8 cellular contexts compared by ENCODE assay signal in genomic region chr3:50617096-50617791, GRCh38. TPM values are rescaled to one million over a fixed set of nuclear protein-coding genes. Genes with fewer than 3 reads are reported as not detected.
DNase-seq lines count a peak whose midpoint lies in the region; ATAC-seq and TF ChIP-seq lines count a peak whose summit lies in the region.

Gene MAPKAPK3, plus strand, starts transcription at chr3:50617151. Its CDS starts 415 bp downstream, at chr3:50617566.

- peaks cover 49 to 82% (median 66%) of the 10 kb centered on the region in 4 donors for H3K4me1 Mint-ChIP-seq in CD4-positive, alpha-beta memory T cell
- peaks cover 25% of the 10 kb centered on the region for H3K4me1 Mint-ChIP-seq in endothelial cell (ENCODE audit: unreplicated experiment)
- H3K4me1 Mint-ChIP-seq in naive thymus-derived CD4-positive, alpha-beta T cell, result peaks cover 50 to 78% (median 71%) of the 10 kb centered on the region in 7 donors

- TF ChIP-seq CTCF in endothelial cell (IDR thresholded peaks at IDR 0.05; ENCODE audit: unreplicated experiment), result no peak
- no peak for TF ChIP-seq CTCF in GM20000 (IDR thresholded peaks at IDR 0.05; ENCODE audit: extremely low read depth, missing control alignments)

- no peaks in the 10 kb centered on the region for H3K9me3 ChIP-seq in CD4-positive, alpha-beta memory T cell (ENCODE audit: control insufficient read depth in 1 of 2, low read length in 2 of 2)
- H3K9me3 ChIP-seq in naive thymus-derived CD4-positive, alpha-beta T cell (ENCODE audit: control insufficient read depth in 2 of 3, low read length in 3 of 3), result no peaks in the 10 kb centered on the region

- H3K36me3 Mint-ChIP-seq in CD4-positive, alpha-beta memory T cell, result peaks cover 0 to 26% of the 10 kb centered on the region in 2 donors
- peaks cover 4% of the 10 kb centered on the region for H3K36me3 Mint-ChIP-seq in endothelial cell (ENCODE audit: low read depth, unreplicated experiment)
- H3K36me3 Mint-ChIP-seq in naive thymus-derived CD4-positive, alpha-beta T cell, result peaks cover 0 to 59% (median 0%) of the 10 kb centered on the region in 5 donors

- POLR2A ChIA-PET in CD4-positive, alpha-beta memory T cell (lab: Charles Lee; ENCODE audit: partially characterized antibody), result interaction anchor here (0.8 to 26.0 kb wide), 19 partner anchors 9 to 1065 kb away, joined by 3 to 1072 read pairs (median 10); partner anchors contain the start of genes C3orf18, DOCK3, HEMK1 and MANF
- POLR2A ChIA-PET in naive thymus-derived CD4-positive, alpha-beta T cell (lab: Charles Lee), result interaction anchor here (0.6 to 25.1 kb wide), 15 partner anchors 16 to 1675 kb away, joined by 3 to 730 read pairs (median 5); partner anchors contain the start of genes C3orf18, DOCK3, HEMK1 and MANF

- ATAC-seq in GM19324 (IDR thresholded peaks at IDR 0.05; ENCODE audit: low FRiP score, unreplicated experiment), result peak; percentile 22
- ATAC-seq in HG03521 (IDR thresholded peaks at IDR 0.05; ENCODE audit: unreplicated experiment), result peak; percentile 16
- no peak for ATAC-seq in naive thymus-derived CD4-positive, alpha-beta T cell

- DNase-seq in CD4-positive, alpha-beta memory T cell, result no peak
- DNase-seq in T-helper 9 cell, result peak; percentile 29
- no peak for DNase-seq in endothelial cell (ENCODE audit: low spot score)
- peak in 3 of 9 donors; percentile 33 to 46 (median 33) for DNase-seq in naive thymus-derived CD4-positive, alpha-beta T cell
- no peak for DNase-seq in NCI-H2029 (lab: John Stamatoyannopoulos, UW)
- no peak for DNase-seq in GM20000 (ENCODE audit: low spot score)

- peak within 1 kb of the TSS; percentile 89 for H3K27ac ChIP-seq in CD4-positive, alpha-beta memory T cell (ENCODE audit: low read depth, low read length)
- H3K27ac ChIP-seq in naive thymus-derived CD4-positive, alpha-beta T cell (ENCODE audit: low read depth, low read length), result peak within 1 kb of the TSS; percentile 88

- H3K4me1 ChIP-seq in CD4-positive, alpha-beta memory T cell (ENCODE audit: insufficient read depth, low read length), result peaks cover 84% of the 10 kb centered on the region
- peaks cover 62 to 66% of the 10 kb centered on the region in 2 donors for H3K4me1 ChIP-seq in naive thymus-derived CD4-positive, alpha-beta T cell (ENCODE audit: control insufficient read depth in 2 of 2, insufficient read depth in 2 of 2, low read length in 2 of 2)

- intact Hi-C loops in CD4-positive, alpha-beta memory T cell (cut with micrococcal nuclease), result loop anchor here (1.0 to 2.0 kb wide), 6 partner anchors 354 to 1054 kb away; partner anchors contain the start of genes DCAF1 and TEX264
- intact Hi-C loops in naive thymus-derived CD4-positive, alpha-beta T cell (cut with micrococcal nuclease), result loop anchor here (1.0 to 10.0 kb wide), 12 partner anchors 16 to 1538 kb away; partner anchors contain the start of genes CYB561D2 (in 1 of the 2), DUSP7 (in 1 of the 2), NPRL2 (in 1 of the 2) and PARP3 (in 1 of the 2)

- H3K27me3 Mint-ChIP-seq in CD4-positive, alpha-beta memory T cell, result no peaks in the 10 kb centered on the region
- peaks cover 12% of the 10 kb centered on the region for H3K27me3 Mint-ChIP-seq in endothelial cell (ENCODE audit: unreplicated experiment)
- no peaks in the 10 kb centered on the region for H3K27me3 Mint-ChIP-seq in naive thymus-derived CD4-positive, alpha-beta T cell

- CTCF ChIA-PET in CD4-positive, alpha-beta memory T cell (lab: Charles Lee; ENCODE audit: partially characterized antibody), result interaction anchor here (1.0 to 24.7 kb wide), 24 partner anchors 7 to 1064 kb away, joined by 3 to 996 read pairs (median 8); partner anchors contain the start of genes C3orf18, DOCK3, HEMK1 and RBM15B
- CTCF ChIA-PET in naive thymus-derived CD4-positive, alpha-beta T cell (lab: Charles Lee), result interaction anchor here (0.6 to 13.9 kb wide), 13 partner anchors 9 to 885 kb away, joined by 3 to 578 read pairs (median 7); partner anchors contain the start of genes C3orf18, HEMK1 and MANF

- no peaks in the 10 kb centered on the region for H3K27me3 ChIP-seq in CD4-positive, alpha-beta memory T cell (ENCODE audit: insufficient read depth, low read length)
- no peaks in the 10 kb centered on the region for H3K27me3 ChIP-seq in naive thymus-derived CD4-positive, alpha-beta T cell (ENCODE audit: control insufficient read depth in 2 of 2, insufficient read depth in 2 of 2, low read length in 2 of 2)

- H3K27ac Mint-ChIP-seq in CD4-positive, alpha-beta memory T cell, result peak within 1 kb of the TSS; percentile 90 to 99 (median 94)
- H3K27ac Mint-ChIP-seq in endothelial cell (ENCODE audit: unreplicated experiment), result no peak within 1 kb of the TSS
- H3K27ac Mint-ChIP-seq in naive thymus-derived CD4-positive, alpha-beta T cell, result peak within 1 kb of the TSS; percentile 88 to 96 (median 92)

- no peaks in the 10 kb centered on the region for H3K36me3 ChIP-seq in CD4-positive, alpha-beta memory T cell (ENCODE audit: insufficient read depth, low read length)
- H3K36me3 ChIP-seq in naive thymus-derived CD4-positive, alpha-beta T cell (ENCODE audit: control insufficient read depth in 2 of 3, insufficient read depth in 3 of 3, low read length in 3 of 3), result peaks cover 0 to 11% (median 0%) of the 10 kb centered on the region in 3 experiments

- H3K4me3 ChIP-seq in CD4-positive, alpha-beta memory T cell (ENCODE audit: low read length in 2 of 2), result peak within 1 kb of the TSS; percentile 75 to 89
- H3K4me3 ChIP-seq in naive thymus-derived CD4-positive, alpha-beta T cell (ENCODE audit: low read length), result peak within 1 kb of the TSS; percentile 77

- H3K4me3 Mint-ChIP-seq in CD4-positive, alpha-beta memory T cell, result peak within 1 kb of the TSS; percentile 85 to 95 (median 92)
- peak within 1 kb of the TSS; percentile 82 for H3K4me3 Mint-ChIP-seq in endothelial cell (ENCODE audit: unreplicated experiment)
- peak within 1 kb of the TSS; percentile 87 to 97 (median 92) for H3K4me3 Mint-ChIP-seq in naive thymus-derived CD4-positive, alpha-beta T cell

- no peaks in the 10 kb centered on the region for H3K9me3 Mint-ChIP-seq in CD4-positive, alpha-beta memory T cell
- no peaks in the 10 kb centered on the region for H3K9me3 Mint-ChIP-seq in endothelial cell (ENCODE audit: unreplicated experiment)
- peaks cover 0 to 4% (median 0%) of the 10 kb centered on the region in 11 donors for H3K9me3 Mint-ChIP-seq in naive thymus-derived CD4-positive, alpha-beta T cell

RNA-seq across cellular contexts. Expression of gene MAPKAPK3, which starts in this region (rescaled TPM):
- 10 to 100 TPM; 36.4 to 40.1 TPM for total RNA-seq in CD4-positive, alpha-beta memory T cell
- 10 to 100 TPM; 71.2 to 93.2 TPM for polyA plus RNA-seq in CD4-positive, alpha-beta memory T cell
- total RNA-seq in endothelial cell (ENCODE audit: unreplicated experiment), result 6.4 TPM
- 100 to 1,000 TPM in 1 of 5 experiments, 10 to 100 TPM in 4; 26.7 to 196 (median 37.7) TPM for total RNA-seq in naive thymus-derived CD4-positive, alpha-beta T cell
- 10 to 100 TPM; 53.4 to 54.1 TPM for polyA plus RNA-seq in naive thymus-derived CD4-positive, alpha-beta T cell
